Comparison of ENCODE assay signal across 19 cellular contexts in the genomic region with DNA sequence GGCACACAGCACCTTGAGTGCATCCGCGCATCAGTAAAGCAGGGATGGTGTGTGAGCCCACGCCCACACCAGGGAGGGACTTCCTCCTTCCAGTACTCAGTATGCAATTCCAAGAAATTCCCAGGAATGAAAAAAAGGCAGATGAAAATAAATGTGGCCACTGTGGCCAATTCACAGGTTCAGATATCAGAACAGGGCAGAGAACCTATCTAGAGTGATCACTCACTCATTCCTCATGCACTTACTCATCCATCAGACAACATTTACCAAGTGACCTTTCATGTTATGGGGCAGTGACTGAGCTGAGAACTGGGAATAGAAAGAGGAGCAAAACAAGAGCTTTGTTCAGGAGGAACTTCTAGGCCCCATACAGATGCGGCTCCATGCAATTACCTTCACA.
DNase-seq lines count a peak whose midpoint lies in the region; ATAC-seq, FAIRE-seq and TF ChIP-seq lines count a peak whose summit lies in the region.
"Had no signal": no experiment of that assay in that cellular context is flagged by ENCODE, and none has a peak within 500 bp of the region (broad histone marks: within the 10 kb centered on the region; RNA-seq: fewer than 3 reads in every experiment).

No MANE protein-coding gene starts in this region.

- 91 to 93% (median 92%) methylated on average over 4 of the region's 4 CpGs for WGBS in small intestine, 3 donors

- ATAC-seq in Panc1 (peak; percentile 48; the same call in 1 of the 2 replicates), HG03432 (IDR thresholded peaks at IDR 0.05; ENCODE audit: unreplicated experiment) (no peak), natural killer cell (no peak), HG03521 (IDR thresholded peaks at IDR 0.05; ENCODE audit: unreplicated experiment) (no peak)
- ATAC-seq: activated CD4-positive, CD25-positive, alpha-beta regulatory T cell treated with anti-CD3 and anti-CD28 coated beads, Interleukin-2, amount 50 U/mL, for 24 hours; activated T-helper 17 cell treated with anti-CD3 and anti-CD28 coated beads, Interleukin-2, amount 50 U/mL, for 72 hours; naive thymus-derived CD8-positive, alpha-beta T cell had no signal

- TF ChIP-seq CTCF in Panc1 (IDR thresholded peaks at IDR 0.05) (no peak), epithelial cell of proximal tubule (conservative IDR thresholded peaks at IDR 0.05; ENCODE audit: low read depth, low read length) (no peak), natural killer cell (IDR thresholded peaks at IDR 0.05) (no peak)

- no peaks in the 10 kb centered on the region for H3K36me3 Mint-ChIP-seq in natural killer cell
- H3K36me3 Mint-ChIP-seq: naive thymus-derived CD8-positive, alpha-beta T cell had no signal

- H3K27ac Mint-ChIP-seq in natural killer cell = no peak overlapping the region
- H3K27ac Mint-ChIP-seq: activated T-helper 17 cell treated with anti-CD3 and anti-CD28 coated beads, Interleukin-2, amount 50 U/mL, for 72 hours; naive thymus-derived CD8-positive, alpha-beta T cell; T-helper 2 cell treated with Interferon-gamma antibody and Interleukin-4, amounts not matched to agents 5 μg/mL and 100 μg/mL, for 36 hours had no signal

- POLR2A ChIA-PET in Panc1 (lab: Charles Lee) = no interaction called here

- in situ Hi-C loops in Panc1 (cut with HindIII; ENCODE audit: low pct_unique_long_range_greater_than_20kb, low sequenced_read_pairs) = no loop called here

- no TSS peak for BruUV-seq in Panc1 (replicated peaks; lab: Mats Ljungman, UMichigan)

- H3K9me3 Mint-ChIP-seq in natural killer cell = no peaks in the 10 kb centered on the region
- H3K9me3 Mint-ChIP-seq: activated T-helper 17 cell treated with anti-CD3 and anti-CD28 coated beads, Interleukin-2, amount 50 U/mL, for 72 hours; naive thymus-derived CD8-positive, alpha-beta T cell; T-helper 2 cell treated with Interferon-gamma antibody and Interleukin-4, amounts not matched to agents 5 μg/mL and 100 μg/mL, for 36 hours had no signal

- CTCF ChIA-PET in Panc1 (lab: Charles Lee) = no interaction called here

- peak; percentile 38 for DNase-seq in GM03348 (ENCODE audit: low spot score)
- DNase-seq in Panc1 (ENCODE audit: low read depth, low spot score) = peak; percentile 12
- DNase-seq in epithelial cell of proximal tubule (ENCODE audit: low read depth) = peak; percentile 26
- DNase-seq in small intestine = peak; percentile 16
- DNase-seq in natural killer cell = no peak
- DNase-seq: adrenal gland; DMS53; naive thymus-derived CD8-positive, alpha-beta T cell; NCI-H1930; NCI-H446 treated with DMSO at 0.1 percent for 48 hours; SJCRH30; spleen had no signal

- no peak overlapping the region for H3K4me3 ChIP-seq in Panc1 (ENCODE audit: low read depth in 2 of 2, low read length in 2 of 2)
- H3K4me3 ChIP-seq in epithelial cell of proximal tubule (ENCODE audit: low read depth, low read length) = no peak overlapping the region
- no peak overlapping the region for H3K4me3 ChIP-seq in small intestine (ENCODE audit: low read depth in 1 of 2, low read length in 2 of 2)
- H3K4me3 ChIP-seq: adrenal gland, HAP-1, SJCRH30, spleen had no signal

- H3K36me3 ChIP-seq in Panc1 (ENCODE audit: control insufficient read depth, insufficient read depth, low read length) (no peaks in the 10 kb centered on the region), small intestine (ENCODE audit: control insufficient read depth in 2 of 2, insufficient read depth in 2 of 2, low read length in 2 of 2) (no peaks in the 10 kb centered on the region)
- H3K36me3 ChIP-seq: adrenal gland, HAP-1, SJCRH30, spleen had no signal

- H3K27me3 Mint-ChIP-seq in natural killer cell (ENCODE audit: low read depth in 2 of 2) = peaks cover 7 to 9% of the 10 kb centered on the region in 2 donors

- no peak overlapping the region for H3K4me3 Mint-ChIP-seq in natural killer cell
- H3K4me3 Mint-ChIP-seq: activated T-helper 17 cell treated with anti-CD3 and anti-CD28 coated beads, Interleukin-2, amount 50 U/mL, for 72 hours; naive thymus-derived CD8-positive, alpha-beta T cell; T-helper 2 cell treated with Interferon-gamma antibody and Interleukin-4, amounts not matched to agents 5 μg/mL and 100 μg/mL, for 36 hours had no signal

- H3K27ac ChIP-seq in Panc1 (ENCODE audit: low read length) = no peak overlapping the region
- H3K27ac ChIP-seq in small intestine (ENCODE audit: low read depth in 1 of 2, low read length in 1 of 2) = no peak overlapping the region
- H3K27ac ChIP-seq: adrenal gland, C4-2B, SJCRH30, spleen had no signal

- intact Hi-C loops in Panc1 (cut with micrococcal nuclease; ENCODE audit: unreplicated experiment) = no loop called here
- intact Hi-C loops in natural killer cell (cut with micrococcal nuclease) = no loop called here

- FAIRE-seq in small intestine (lab: Jason Lieb, UNC) = no peak

- H3K27me3 ChIP-seq in Panc1 (ENCODE audit: control insufficient read depth, insufficient read depth, low read length) (peaks cover 7% of the 10 kb centered on the region), small intestine (ENCODE audit: control insufficient read depth in 2 of 2, insufficient read depth in 2 of 2, low read length in 2 of 2) (peaks cover 0 to 6% of the 10 kb centered on the region in 2 donors)
- H3K27me3 ChIP-seq: adrenal gland, spleen had no signal

- H3K4me1 Mint-ChIP-seq in natural killer cell = no peaks in the 10 kb centered on the region
- H3K4me1 Mint-ChIP-seq: activated T-helper 17 cell treated with anti-CD3 and anti-CD28 coated beads, Interleukin-2, amount 50 U/mL, for 72 hours; naive thymus-derived CD8-positive, alpha-beta T cell had no signal

- H3K9me3 ChIP-seq in Panc1 (ENCODE audit: control insufficient read depth, insufficient read depth, low read depth, low read length) (no peaks in the 10 kb centered on the region), small intestine (ENCODE audit: control insufficient read depth, low read depth) (no peaks in the 10 kb centered on the region)
- H3K9me3 ChIP-seq: adrenal gland, HAP-1, SJCRH30, spleen had no signal

- no peaks in the 10 kb centered on the region for H3K4me1 ChIP-seq in Panc1 (ENCODE audit: control insufficient read depth, insufficient read depth, low read length)
- H3K4me1 ChIP-seq in small intestine (ENCODE audit: control insufficient read depth in 2 of 2, insufficient read depth in 1 of 2, low read depth in 1 of 2, low read length in 1 of 2) = no peaks in the 10 kb centered on the region
- H3K4me1 ChIP-seq: adrenal gland, HAP-1, SJCRH30, spleen had no signal
